9 cellular contexts compared by ENCODE assay signal in the genomic region with DNA sequence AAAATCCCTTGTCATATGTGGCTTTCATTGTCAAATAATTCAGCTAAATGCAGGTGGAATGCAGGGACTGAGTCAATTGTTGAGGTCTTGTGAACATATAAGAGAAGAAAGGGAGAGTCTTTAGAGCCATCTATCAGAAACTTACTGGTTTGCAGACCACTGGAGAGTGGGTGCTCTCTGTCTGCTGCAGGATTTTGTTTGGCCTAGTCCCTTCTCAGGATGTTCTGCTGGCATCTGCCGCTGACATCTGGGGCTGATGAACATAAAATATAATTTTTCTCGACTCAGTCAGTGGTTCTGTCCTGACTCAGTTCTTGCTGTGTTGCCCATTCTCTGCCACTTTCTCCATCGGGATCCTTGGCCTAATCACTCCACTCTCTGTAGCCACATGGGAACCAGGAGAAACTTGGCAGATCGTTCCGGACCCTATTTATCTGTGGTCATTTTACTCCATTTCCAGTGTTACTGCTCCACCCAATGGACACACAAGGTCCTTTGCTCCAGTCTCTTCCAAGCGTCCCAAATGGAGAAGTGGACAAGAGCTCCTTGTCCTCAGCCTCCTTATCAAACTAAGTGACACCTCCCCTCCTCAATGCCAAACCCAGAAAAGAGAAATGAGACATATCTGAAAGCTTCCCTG.
A peak's percentile ranks its signal among the peaks of the same experiment; 100 is the strongest.
DNase-seq lines count a peak whose midpoint lies in the region; TF ChIP-seq lines count a peak whose summit lies in the region.
"Had no signal": no experiment of that assay in that cellular context is flagged by ENCODE, and none has a peak within 500 bp of the region (broad histone marks: within the 10 kb centered on the region; RNA-seq: fewer than 3 reads in every experiment).

No MANE protein-coding gene starts in this region.

- no peaks in the 10 kb centered on the region for H3K9me2 ChIP-seq in hepatocyte (replicated peaks; ENCODE audit: insufficient read depth)

- TF ChIP-seq CTCF in hepatocyte (IDR thresholded peaks at IDR 0.05; ENCODE audit: poor library complexity): peak; percentile 50

- DNase-seq in HT-29 (ENCODE audit: low spot score): peak; percentile 41
- DNase-seq in amniotic epithelial cell (ENCODE audit: low read depth): peak; percentile 47
- DNase-seq in hepatocyte (ENCODE audit: low spot score): peak; percentile 43
- peak; percentile 65 for DNase-seq in superior temporal gyrus (ENCODE audit: extremely low spot score)
- DNase-seq in activated naive CD8-positive, alpha-beta T cell treated with anti-CD3 and anti-CD28 coated beads for 36 hours: no peak
- DNase-seq in activated T-helper 2 cell treated with anti-CD3 and anti-CD28 coated beads, Interferon-gamma antibody, Interleukin-2, Interleukin-4, amounts not matched to agents 10 μg/mL and 5 μg/mL and 100 μg/mL, durations not matched to agents 14 hours and 24 hours and 36 hours (ENCODE audit: low spot score): no peak
- no peak for DNase-seq in activated T-cell treated with anti-CD3 and anti-CD28 coated beads, Interleukin-2, amount 50 U/mL, for 1 hour
- DNase-seq: activated CD4-positive, CD25-positive, alpha-beta regulatory T cell; sigmoid colon had no signal

- H3K36me3 ChIP-seq in hepatocyte (replicated peaks; ENCODE audit: insufficient read depth, low read depth): no peaks in the 10 kb centered on the region
- H3K36me3 ChIP-seq: sigmoid colon had no signal

- no peak overlapping the region for H2AFZ ChIP-seq in hepatocyte

- H3K4me1 ChIP-seq in hepatocyte (ENCODE audit: insufficient read depth): no peaks in the 10 kb centered on the region
- H3K4me1 ChIP-seq: sigmoid colon had no signal

- no peaks in the 10 kb centered on the region for H3K27me3 Mint-ChIP-seq in activated naive CD8-positive, alpha-beta T cell treated with anti-CD3 and anti-CD28 coated beads for 36 hours
- no peaks in the 10 kb centered on the region for H3K27me3 Mint-ChIP-seq in activated T-helper 2 cell treated with anti-CD3 and anti-CD28 coated beads, Interferon-gamma antibody, Interleukin-2, Interleukin-4, amounts not matched to agents 10 μg/mL and 5 μg/mL and 100 μg/mL, durations not matched to agents 14 hours and 24 hours and 36 hours (ENCODE audit: low read depth)

- H4K20me1 ChIP-seq in hepatocyte (ENCODE audit: insufficient read depth, poor library complexity, severe bottlenecking): no peaks in the 10 kb centered on the region

- H3K4me2 ChIP-seq in hepatocyte: no peak overlapping the region

- 50% methylated on average over 6 of the region's 6 CpGs for WGBS in hepatocyte (ENCODE audit: low lambda C conversion rate, missing lambda C conversion rate)

- no peak overlapping the region for H3K4me3 Mint-ChIP-seq in activated naive CD8-positive, alpha-beta T cell treated with anti-CD3 and anti-CD28 coated beads for 36 hours
- no peak overlapping the region for H3K4me3 Mint-ChIP-seq in activated T-helper 2 cell treated with anti-CD3 and anti-CD28 coated beads, Interferon-gamma antibody, Interleukin-2, Interleukin-4, amounts not matched to agents 10 μg/mL and 5 μg/mL and 100 μg/mL, durations not matched to agents 14 hours and 24 hours and 36 hours (ENCODE audit: low read depth)

- no peaks in the 10 kb centered on the region for H3K27me3 ChIP-seq in hepatocyte
- H3K27me3 ChIP-seq: sigmoid colon had no signal

- H3K27ac ChIP-seq in hepatocyte: no peak overlapping the region
- H3K27ac ChIP-seq: sigmoid colon had no signal

- intact Hi-C loops in activated T-helper 2 cell treated with anti-CD3 and anti-CD28 coated beads, Interferon-gamma antibody, Interleukin-2, Interleukin-4, amounts not matched to agents 10 μg/mL and 5 μg/mL and 100 μg/mL, durations not matched to agents 14 hours and 24 hours and 36 hours (cut with micrococcal nuclease): no loop called here

- no peaks in the 10 kb centered on the region for H3K79me2 ChIP-seq in hepatocyte

- no peaks in the 10 kb centered on the region for H3K9me3 ChIP-seq in hepatocyte (ENCODE audit: low read depth)

- H3K9me3 Mint-ChIP-seq in activated naive CD8-positive, alpha-beta T cell treated with anti-CD3 and anti-CD28 coated beads for 36 hours: peaks cover 6% of the 10 kb centered on the region
- peaks cover 18% of the 10 kb centered on the region for H3K9me3 Mint-ChIP-seq in activated T-helper 2 cell treated with anti-CD3 and anti-CD28 coated beads, Interferon-gamma antibody, Interleukin-2, Interleukin-4, amounts not matched to agents 10 μg/mL and 5 μg/mL and 100 μg/mL, durations not matched to agents 14 hours and 24 hours and 36 hours

- no peak overlapping the region for H3K4me3 ChIP-seq in hepatocyte
- H3K4me3 ChIP-seq: sigmoid colon had no signal

- H3K4me1 Mint-ChIP-seq in activated naive CD8-positive, alpha-beta T cell treated with anti-CD3 and anti-CD28 coated beads for 36 hours: no peaks in the 10 kb centered on the region
- H3K4me1 Mint-ChIP-seq in activated T-helper 2 cell treated with anti-CD3 and anti-CD28 coated beads, Interferon-gamma antibody, Interleukin-2, Interleukin-4, amounts not matched to agents 10 μg/mL and 5 μg/mL and 100 μg/mL, durations not matched to agents 14 hours and 24 hours and 36 hours (ENCODE audit: low read depth): no peaks in the 10 kb centered on the region

- H3K27ac Mint-ChIP-seq in activated naive CD8-positive, alpha-beta T cell treated with anti-CD3 and anti-CD28 coated beads for 36 hours: no peak overlapping the region
- no peak overlapping the region for H3K27ac Mint-ChIP-seq in activated T-helper 2 cell treated with anti-CD3 and anti-CD28 coated beads, Interferon-gamma antibody, Interleukin-2, Interleukin-4, amounts not matched to agents 10 μg/mL and 5 μg/mL and 100 μg/mL, durations not matched to agents 14 hours and 24 hours and 36 hours

- no peaks in the 10 kb centered on the region for H3K36me3 Mint-ChIP-seq in activated naive CD8-positive, alpha-beta T cell treated with anti-CD3 and anti-CD28 coated beads for 36 hours
- H3K36me3 Mint-ChIP-seq in activated T-helper 2 cell treated with anti-CD3 and anti-CD28 coated beads, Interferon-gamma antibody, Interleukin-2, Interleukin-4, amounts not matched to agents 10 μg/mL and 5 μg/mL and 100 μg/mL, durations not matched to agents 14 hours and 24 hours and 36 hours (ENCODE audit: low read depth): no peaks in the 10 kb centered on the region

Comparison
In these comparisons a context has a peak if more than half of its experiments do, and no peak if none do; other contexts are left out.
1. DNase-seq: peak in HT-29 (single experiment), amniotic epithelial cell (single experiment), hepatocyte (single experiment) and superior temporal gyrus (single experiment); none in activated naive CD8-positive, alpha-beta T cell treated with anti-CD3 and anti-CD28 coated beads for 36 hours (single experiment), activated T-helper 2 cell treated with anti-CD3 and anti-CD28 coated beads, Interferon-gamma antibody, Interleukin-2, Interleukin-4, amounts not matched to agents 10 μg/mL and 5 μg/mL and 100 μg/mL, durations not matched to agents 14 hours and 24 hours and 36 hours (single experiment) and activated T-cell treated with anti-CD3 and anti-CD28 coated beads, Interleukin-2, amount 50 U/mL, for 1 hour (single experiment).